20 cellular contexts compared by ENCODE assay signal in genomic region chr1:236623371-236624166, GRCh38. TPM values are rescaled to one million over a fixed set of nuclear protein-coding genes. Genes with fewer than 3 reads are reported as not detected.
A peak's percentile ranks its signal among the peaks of the same experiment; 100 is the strongest.
DNase-seq lines count a peak whose midpoint lies in the region; ATAC-seq and TF ChIP-seq lines count a peak whose summit lies in the region.
"Had no signal": no experiment of that assay in that cellular context is flagged by ENCODE, and none has a peak within 500 bp of the region (broad histone marks: within the 10 kb centered on the region; RNA-seq: fewer than 3 reads in every experiment).

No MANE protein-coding gene starts in this region.

- DNase-seq in SK-N-SH (no peak), SW480 (ENCODE audit: low spot score) (peak; percentile 61), fibroblast of villous mesenchyme (ENCODE audit: low read depth) (peak; percentile 75), SIG-M5 (lab: John Stamatoyannopoulos, UW) (no peak), anterior cingulate cortex (lab: John Stamatoyannopoulos, UW) (no peak)
- DNase-seq: 8988T; activated CD4-positive, alpha-beta T cell treated with anti-CD3 and anti-CD28 coated beads for 36 hours; activated naive CD8-positive, alpha-beta T cell treated with anti-CD3 and anti-CD28 coated beads for 36 hours; left ventricle myocardium inferior; mucosa of descending colon; NCI-H146; NCI-H82; stimulated activated CD4-positive, alpha-beta T cell treated with anti-CD3 and anti-CD28 coated beads, Interleukin-4, amount 100 ng/mL, for 4 hours; upper lobe of right lung had no signal

- CTCF ChIA-PET in SK-N-SH (lab: Yijun Ruan, JAX): no interaction called here

- H3K4me3 ChIP-seq in SK-N-SH (ENCODE audit: low read depth in 2 of 2, low read length in 1 of 2) (no peak overlapping the region), fibroblast of villous mesenchyme (ENCODE audit: low read depth, low read length) (no peak overlapping the region)
- H3K4me3 ChIP-seq: BLaER1, GM12878, left ventricle myocardium inferior, mucosa of descending colon, neural progenitor cell, upper lobe of right lung had no signal

- no peaks in the 10 kb centered on the region for H3K9me3 ChIP-seq in SK-N-SH
- H3K9me3 ChIP-seq: upper lobe of right lung had no signal

- POLR2A ChIA-PET in SK-N-SH (lab: Yijun Ruan, JAX): no interaction called here

- H4K20me1 ChIP-seq in SK-N-SH (ENCODE audit: insufficient read depth): no peaks in the 10 kb centered on the region
- H4K20me1 ChIP-seq: BLaER1 had no signal

- no peaks in the 10 kb centered on the region for H3K36me3 ChIP-seq in SK-N-SH (replicated peaks in 1 of 2; ENCODE audit: control insufficient read depth in 1 of 2, insufficient read depth in 2 of 2, low read length in 1 of 2)
- H3K36me3 ChIP-seq: BLaER1, left ventricle myocardium inferior, neural progenitor cell, upper lobe of right lung had no signal

- H3K4me1 ChIP-seq in SK-N-SH (ENCODE audit: control insufficient read depth in 1 of 2, insufficient read depth in 2 of 2, low read depth in 1 of 2, low read length in 1 of 2): no peaks in the 10 kb centered on the region
- H3K4me1 ChIP-seq: BLaER1, left ventricle myocardium inferior, neural progenitor cell, upper lobe of right lung had no signal

- H2AFZ ChIP-seq in SK-N-SH (ENCODE audit: low read depth): no peak overlapping the region
- H2AFZ ChIP-seq: neural progenitor cell had no signal

- no peak overlapping the region for H3K9ac ChIP-seq in SK-N-SH
- H3K9ac ChIP-seq: BLaER1, neural progenitor cell had no signal

- H3K79me2 ChIP-seq in SK-N-SH (ENCODE audit: insufficient read depth): no peaks in the 10 kb centered on the region

- H3F3A ChIP-seq in SK-N-SH (replicated peaks; ENCODE audit: insufficient read depth): no peaks in the 10 kb centered on the region

- 6% methylated on average over 4 of the region's 4 CpGs for WGBS in SK-N-SH (ENCODE audit: low lambda C conversion rate)

- no peaks in the 10 kb centered on the region for H3K27me3 ChIP-seq in SK-N-SH (ENCODE audit: insufficient read depth)
- H3K27me3 ChIP-seq: BLaER1, neural progenitor cell, upper lobe of right lung had no signal

- ATAC-seq in SK-N-SH treated with all-trans-retinoic acid at 6 μM for 48 hours (no peak), GM18519 (IDR thresholded peaks at IDR 0.05; ENCODE audit: low FRiP score, unreplicated experiment) (no peak), HG03469 (IDR thresholded peaks at IDR 0.05; ENCODE audit: unreplicated experiment) (no peak)
- ATAC-seq: activated CD4-positive, alpha-beta T cell treated with anti-CD3 and anti-CD28 coated beads for 36 hours; GM12878; mucosa of descending colon; upper lobe of right lung had no signal

- no peaks in the 10 kb centered on the region for H3K9me2 ChIP-seq in SK-N-SH

- TF ChIP-seq RAD21 in SK-N-SH (IDR thresholded peaks at IDR 0.05; ENCODE audit: low read length): no peak

- TF ChIP-seq CTCF in SK-N-SH (IDR thresholded peaks at IDR 0.05) (no peak), fibroblast of villous mesenchyme (IDR thresholded peaks at IDR 0.05; ENCODE audit: insufficient read depth, low read depth, low read length) (no peak)

- no peak overlapping the region for H3K4me2 ChIP-seq in SK-N-SH
- H3K4me2 ChIP-seq: BLaER1, neural progenitor cell had no signal

- TF ChIP-seq EP300 in SK-N-SH (IDR thresholded peaks at IDR 0.05; ENCODE audit: borderline replicate concordance in 1 of 2, low read depth in 1 of 2, low read length in 1 of 2): no peak

- no peak overlapping the region for H3K27ac ChIP-seq in SK-N-SH (ENCODE audit: low read depth in 2 of 2, low read length in 1 of 2)
- H3K27ac ChIP-seq: BLaER1, left ventricle myocardium inferior, neural progenitor cell, upper lobe of right lung had no signal

TF ChIP-seq in SK-N-SH treated with all-trans-retinoic acid at 6 μM for 48 hours, 23 proteins besides CTCF, POLR2A, EP300 and RAD21:
- TF ChIP-seq ISL1 (CRISPR knock-in tag; IDR thresholded peaks at IDR 0.05) (peak; percentile 96), OSR1 (CRISPR knock-in tag; IDR thresholded peaks at IDR 0.05) (no peak), ARNTL (CRISPR knock-in tag; IDR thresholded peaks at IDR 0.05; ENCODE audit: borderline replicate concordance, low read depth) (no peak), ZNF565 (CRISPR knock-in tag; conservative IDR thresholded peaks at IDR 0.05; ENCODE audit: low read depth) (no peak), SNAI2 (CRISPR knock-in tag; IDR thresholded peaks at IDR 0.05) (no peak), CREB5 (CRISPR knock-in tag; IDR thresholded peaks at IDR 0.05; ENCODE audit: low read depth) (peak; percentile 62; the same call in 1 of the 2 replicates), ZFP30 (CRISPR knock-in tag; IDR thresholded peaks at IDR 0.05) (no peak), TOX (CRISPR knock-in tag; IDR thresholded peaks at IDR 0.05; ENCODE audit: borderline replicate concordance) (no peak), CSDC2 (CRISPR knock-in tag; IDR thresholded peaks at IDR 0.05) (no peak), GLIS3 (CRISPR knock-in tag; IDR thresholded peaks at IDR 0.05) (no peak), ZC3H10 (CRISPR knock-in tag; IDR thresholded peaks at IDR 0.05) (no peak), ZFP3 (CRISPR knock-in tag; IDR thresholded peaks at IDR 0.05) (0 out of 2 replicates have a peak, but pooled peaks have one; percentile 7)

TF ChIP-seq in SK-N-SH, 30 proteins besides CTCF, POLR2A, EP300 and RAD21 (continues in another document):
- TF ChIP-seq NFIC (IDR thresholded peaks at IDR 0.05; ENCODE audit: borderline replicate concordance) (no peak), TEAD4 (IDR thresholded peaks at IDR 0.05; ENCODE audit: borderline replicate concordance, insufficient read depth) (no peak), REST (IDR thresholded peaks at IDR 0.05; ENCODE audit: low read depth, low read length) (no peak), MXI1 (IDR thresholded peaks at IDR 0.05; ENCODE audit: low read depth, low read length) (no peak), SIN3A (IDR thresholded peaks at IDR 0.05; ENCODE audit: borderline replicate concordance, low read depth, low read length) (no peak), RCOR1 (IDR thresholded peaks at IDR 0.05; ENCODE audit: low read length) (no peak), JUND (IDR thresholded peaks at IDR 0.05) (no peak), FOSL2 (IDR thresholded peaks at IDR 0.05; ENCODE audit: borderline replicate concordance, low read depth) (no peak), USF2 (IDR thresholded peaks at IDR 0.05; ENCODE audit: borderline replicate concordance, low read depth, low read length) (no peak), USF1 (IDR thresholded peaks at IDR 0.05; ENCODE audit: borderline replicate concordance, low read depth) (no peak), NRF1 (IDR thresholded peaks at IDR 0.05; ENCODE audit: low read depth, low read length) (no peak), SMC3 (IDR thresholded peaks at IDR 0.05; ENCODE audit: low read depth, low read length) (no peak), ELF1 (IDR thresholded peaks at IDR 0.05) (no peak), TAF1 (IDR thresholded peaks at IDR 0.05; ENCODE audit: borderline replicate concordance, low read depth, low read length) (no peak), MAX (IDR thresholded peaks at IDR 0.05; ENCODE audit: low read depth) (no peak), EZH2phosphoT487 (IDR thresholded peaks at IDR 0.05; ENCODE audit: borderline replicate concordance, low read depth) (no peak), YY1 (IDR thresholded peaks at IDR 0.05; ENCODE audit: low read depth) (no peak), MEF2A (IDR thresholded peaks at IDR 0.05; ENCODE audit: borderline replicate concordance, low read depth) (no peak)

RNA-seq across cellular contexts. Expression of gene HEATR1, which starts 19.3 kb away (rescaled TPM):
- polyA plus RNA-seq in SK-N-SH (2012; rRNA removed): 10.6 and 15.2 TPM in 2 replicates
- 10.1 and 10.2 TPM in 2 replicates for polyA plus RNA-seq in SK-N-SH (2012; cell fraction: cytosol; rRNA removed)
- 20.2 and 39.4 TPM in 2 replicates for polyA plus RNA-seq in SK-N-SH (2012; cell fraction: nucleus; rRNA removed)
- 30.9 and 47.9 TPM in 2 replicates for total RNA-seq in fibroblast of villous mesenchyme

Comparison
In these comparisons a context has a peak if more than half of its experiments do, and no peak if none do; other contexts are left out.
1. DNase-seq: peak in SW480 (single experiment) and fibroblast of villous mesenchyme (single experiment); none in SK-N-SH (single experiment), SIG-M5 (single experiment) and anterior cingulate cortex (0 of 58).